7 cellular contexts compared by ENCODE assay signal in the genomic region with DNA sequence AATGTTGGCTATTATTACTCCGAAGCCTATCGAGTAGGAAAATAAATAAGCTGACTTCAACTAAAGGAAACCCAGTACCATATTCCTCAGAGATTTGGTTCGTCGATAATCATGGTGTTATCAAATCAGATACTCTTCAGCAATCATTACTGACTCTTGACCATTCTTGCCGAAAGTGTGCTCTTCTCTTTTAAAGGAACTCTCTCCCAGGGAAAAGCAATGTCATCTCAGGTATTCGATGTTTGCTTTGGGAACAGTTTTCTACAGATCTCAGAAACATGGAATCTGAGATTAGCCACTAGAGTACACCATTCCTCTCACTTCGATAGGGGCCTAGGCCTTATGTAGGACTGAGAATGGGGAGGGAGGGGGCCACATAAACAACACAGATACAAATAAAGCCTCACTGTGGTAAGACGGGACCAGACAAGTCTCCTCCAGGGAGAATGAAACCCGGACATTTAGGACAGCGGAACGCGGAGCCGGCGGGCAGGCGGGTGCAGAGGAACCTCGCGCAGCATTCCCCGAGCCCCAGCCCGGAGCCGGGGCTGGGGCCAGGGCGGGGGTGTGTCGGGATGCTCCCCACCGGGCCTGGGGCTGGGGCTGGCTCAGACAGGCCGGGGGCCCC. TPM values are rescaled to one million over a fixed set of nuclear protein-coding genes. Genes with fewer than 3 reads are reported as not detected.
A peak's percentile ranks its signal among the peaks of the same experiment; 100 is the strongest.
DNase-seq lines count a peak whose midpoint lies in the region; ATAC-seq and TF ChIP-seq lines count a peak whose summit lies in the region.

No MANE protein-coding gene starts in this region.

- H3K27ac Mint-ChIP-seq in activated naive CD8-positive, alpha-beta T cell treated with anti-CD3 and anti-CD28 coated beads for 36 hours, result peak overlapping the region; percentile 95

- H3K36me3 Mint-ChIP-seq in activated naive CD8-positive, alpha-beta T cell treated with anti-CD3 and anti-CD28 coated beads for 36 hours, result peaks cover 56% of the 10 kb centered on the region

- intact Hi-C loops in prostate gland (cut with DNase I), result loop anchor here (2.0 kb wide), 1 partner anchor 57 kb away; no protein-coding TSS in a partner anchor

- ATAC-seq in GM21528 (IDR thresholded peaks at IDR 0.05; ENCODE audit: low FRiP score, unreplicated experiment), result peak; percentile 3

- H3K36me3 ChIP-seq in KOPT-K1 (ENCODE audit: insufficient read depth, low read length), result peaks cover 52% of the 10 kb centered on the region
- H3K36me3 ChIP-seq in right atrium auricular region, result no peaks in the 10 kb centered on the region
- no peaks in the 10 kb centered on the region for H3K36me3 ChIP-seq in prostate gland

- peaks cover 0 to 34% of the 10 kb centered on the region in 2 donors for H3K4me1 ChIP-seq in right atrium auricular region
- peaks cover 2% of the 10 kb centered on the region for H3K4me1 ChIP-seq in prostate gland (replicated peaks)

- H3K27me3 Mint-ChIP-seq in activated naive CD8-positive, alpha-beta T cell treated with anti-CD3 and anti-CD28 coated beads for 36 hours, result no peaks in the 10 kb centered on the region

- H3K27ac ChIP-seq in KOPT-K1 (ENCODE audit: low read depth, low read length, poor library complexity, severe bottlenecking) (peak overlapping the region; percentile 87), right atrium auricular region (peak overlapping the region; percentile 94 to 96), prostate gland (peak overlapping the region; percentile 95 to 97)

- TF ChIP-seq CTCF in right atrium auricular region (IDR thresholded peaks at IDR 0.05) (no peak), prostate gland (IDR thresholded peaks at IDR 0.05) (no peak)

- H3K27me3 ChIP-seq in right atrium auricular region (no peaks in the 10 kb centered on the region), prostate gland (replicated peaks; ENCODE audit: insufficient read depth) (no peaks in the 10 kb centered on the region)

- H3K4me3 Mint-ChIP-seq in activated naive CD8-positive, alpha-beta T cell treated with anti-CD3 and anti-CD28 coated beads for 36 hours, result peak overlapping the region; percentile 98

- no peak for TF ChIP-seq POLR2A in prostate gland (IDR thresholded peaks at IDR 0.05)

- DNase-seq in GM03348 (ENCODE audit: low spot score), result peak; percentile 66
- no peak for DNase-seq in activated naive CD8-positive, alpha-beta T cell treated with anti-CD3 and anti-CD28 coated beads for 36 hours
- DNase-seq in right atrium auricular region (ENCODE audit: low spot score), result no peak
- DNase-seq in prostate gland (ENCODE audit: low spot score), result no peak
- DNase-seq in T-helper 9 cell, result no peak

- H3K4me1 Mint-ChIP-seq in activated naive CD8-positive, alpha-beta T cell treated with anti-CD3 and anti-CD28 coated beads for 36 hours, result peaks cover 45% of the 10 kb centered on the region

- 2% methylated on average over 24 of the region's 24 CpGs for WGBS in prostate gland

- peaks cover 12% of the 10 kb centered on the region for H3K9me3 Mint-ChIP-seq in activated naive CD8-positive, alpha-beta T cell treated with anti-CD3 and anti-CD28 coated beads for 36 hours

- H3K4me3 ChIP-seq in right atrium auricular region (peak overlapping the region; percentile 80 to 92), prostate gland (peak overlapping the region; percentile 84 to 92)

- H3K9me3 ChIP-seq in KOPT-K1 (ENCODE audit: insufficient read depth, low read length, poor library complexity, severe bottlenecking) (no peaks in the 10 kb centered on the region), right atrium auricular region (no peaks in the 10 kb centered on the region), prostate gland (no peaks in the 10 kb centered on the region)

RNA-seq across cellular contexts. Expression of a gene that starts 0.6 kb away (rescaled TPM):
- 10 to 100 TPM; 33.3 to 34.1 TPM for total RNA-seq in activated naive CD8-positive, alpha-beta T cell treated with anti-CD3 and anti-CD28 coated beads for 36 hours
- total RNA-seq in right atrium auricular region (10 to 100 TPM; 13.9 to 15.1 TPM), prostate gland (10 to 100 TPM; 23.3 to 27.4 TPM)

RNA-seq across cellular contexts. Expression of a gene that starts 4.2 kb away (rescaled TPM):
- total RNA-seq in activated naive CD8-positive, alpha-beta T cell treated with anti-CD3 and anti-CD28 coated beads for 36 hours, result 100 to 1,000 TPM; 735 to 794 TPM
- total RNA-seq in right atrium auricular region (100 to 1,000 TPM; 128 to 143 TPM), prostate gland (100 to 1,000 TPM; 148 to 157 TPM)

RNA-seq across cellular contexts. Expression of a gene that starts 51.6 kb away (rescaled TPM):
- total RNA-seq in activated naive CD8-positive, alpha-beta T cell treated with anti-CD3 and anti-CD28 coated beads for 36 hours, result 10 to 100 TPM; 33.6 to 35.1 TPM
- total RNA-seq in right atrium auricular region (10 to 100 TPM; 21.8 to 38.9 TPM), prostate gland (10 to 100 TPM; 51.6 to 78.7 TPM)

Comparison
In these comparisons a context has a peak if more than half of its experiments do, and no peak if none do; other contexts are left out.
1. RNA of a gene that starts 4.2 kb away (total RNA-seq): 735 to 794 TPM in activated naive CD8-positive, alpha-beta T cell treated with anti-CD3 and anti-CD28 coated beads for 36 hours; 148 to 157 TPM in prostate gland and 128 to 143 TPM in right atrium auricular region; every median in the first group is over 4 times any median in the second.
2. Peak in every context shown above with its lines, with median percentiles within 50 percentile points of each other: H3K27ac ChIP-seq.